22 cellular contexts compared by ENCODE assay signal in genomic region chr12:101939306-101939705, GRCh38.
DNase-seq lines count a peak whose midpoint lies in the region; ATAC-seq and TF ChIP-seq lines count a peak whose summit lies in the region.
"Had no signal": no experiment of that assay in that cellular context is flagged by ENCODE, and none has a peak within 500 bp of the region (broad histone marks: within the 10 kb centered on the region; RNA-seq: fewer than 3 reads in every experiment).

No MANE protein-coding gene starts in this region.

- no peak overlapping the region for H3K23ac ChIP-seq in mesenchymal stem cell (ENCODE audit: low read length in 2 of 2)

- H3K27ac ChIP-seq in SK-N-MC (peak overlapping the region; percentile 92), mesenchymal stem cell (ENCODE audit: low read length, poor library complexity, severe bottlenecking) (no peak overlapping the region)
- H3K27ac ChIP-seq: colonic mucosa, ovary, RWPE1 had no signal

- H3K36me3 ChIP-seq in SK-N-MC (ENCODE audit: insufficient read depth, low read length) (no peaks in the 10 kb centered on the region), mesenchymal stem cell (ENCODE audit: control insufficient read depth in 1 of 2, insufficient read depth in 2 of 2, low read depth in 1 of 2, low read length in 2 of 2) (no peaks in the 10 kb centered on the region)
- H3K36me3 ChIP-seq: breast epithelium, colonic mucosa, ovary, transverse colon had no signal

- H2BK120ac ChIP-seq in mesenchymal stem cell (ENCODE audit: low read depth, low read length), result no peak overlapping the region

- H3K4me3 ChIP-seq in SK-N-MC, result no peak overlapping the region
- H3K4me3 ChIP-seq in fibroblast of pulmonary artery (replicated peaks; ENCODE audit: low read depth, low read length), result no peak overlapping the region
- H3K4me3 ChIP-seq in mesenchymal stem cell (ENCODE audit: insufficient read depth in 1 of 2, low read depth in 1 of 2, low read length in 2 of 2), result no peak overlapping the region
- H3K4me3 ChIP-seq: breast epithelium, colonic mucosa, lung, ovary, transverse colon had no signal

- H2AK5ac ChIP-seq in mesenchymal stem cell (ENCODE audit: low read length, severe bottlenecking), result no peak overlapping the region

- no peak overlapping the region for H2BK15ac ChIP-seq in mesenchymal stem cell (ENCODE audit: low read depth, poor library complexity, severe bottlenecking)

- H3K9ac ChIP-seq in SK-N-MC (ENCODE audit: insufficient read length) (peak overlapping the region; percentile 54), mesenchymal stem cell (ENCODE audit: low read length) (peak overlapping the region; percentile 73)

- peak overlapping the region; percentile 75 for H3K27ac Mint-ChIP-seq in stimulated activated memory B cell treated with anti-CD40 and anti-IgM and Interleukin-4, amounts not matched to agents 10 μg/mL and 1 μg/mL and 100 μg/mL, for 72 hours
- no peak overlapping the region for H3K27ac Mint-ChIP-seq in stimulated activated naive CD8-positive, alpha-beta T cell treated with anti-CD3 and anti-CD28 coated beads, Interleukin-15, amount 100 ng/mL, for 72 hours
- H3K27ac Mint-ChIP-seq: activated CD4-positive, alpha-beta memory T cell treated with anti-CD3 and anti-CD28 coated beads for 36 hours; activated naive CD4-positive, alpha-beta T cell treated with anti-CD3 and anti-CD28 coated beads for 36 hours; activated T-helper 1 cell treated with anti-CD3 and anti-CD28 coated beads, Interleukin-12 subunit alpha, Interleukin-12 subunit beta, Interleukin-2, Interleukin-4 antibody, amounts not matched to agents 30 ng/mL and 10 ng/mL and 1 ng/mL, durations not matched to agents 14 hours and 24 hours and 36 hours; CD8-positive, alpha-beta T cell; stimulated activated naive CD8-positive, alpha-beta T cell treated with anti-CD3 and anti-CD28 coated beads, Interleukin-15, Interleukin-2, amounts not matched to agents 100 ng/mL and 50 ng/mL, for 24 hours; T-helper 17 cell had no signal

- H3K79me1 ChIP-seq in mesenchymal stem cell (replicated peaks; ENCODE audit: low read length, poor library complexity, severe bottlenecking), result no peaks in the 10 kb centered on the region

- H2AFZ ChIP-seq in mesenchymal stem cell (ENCODE audit: low read depth, low read length), result no peak overlapping the region

- H3K27me3 ChIP-seq in mesenchymal stem cell (ENCODE audit: control insufficient read depth in 1 of 2, insufficient read depth in 1 of 2, low read length in 2 of 2), result peaks cover 0 to 13% of the 10 kb centered on the region in 2 experiments
- H3K27me3 ChIP-seq: breast epithelium, colonic mucosa, ovary, transverse colon had no signal

- no peaks in the 10 kb centered on the region for H3K27me3 Mint-ChIP-seq in stimulated activated memory B cell treated with anti-CD40 and anti-IgM and Interleukin-4, amounts not matched to agents 10 μg/mL and 1 μg/mL and 100 μg/mL, for 72 hours
- peaks cover 21% of the 10 kb centered on the region for H3K27me3 Mint-ChIP-seq in stimulated activated naive CD8-positive, alpha-beta T cell treated with anti-CD3 and anti-CD28 coated beads, Interleukin-15, amount 100 ng/mL, for 72 hours
- H3K27me3 Mint-ChIP-seq: B cell had no signal

- H3K14ac ChIP-seq in mesenchymal stem cell (ENCODE audit: low read length in 2 of 2), result no peak overlapping the region

- no peak overlapping the region for H4K91ac ChIP-seq in mesenchymal stem cell (ENCODE audit: low read length)

- peak overlapping the region; percentile 7 for H4K8ac ChIP-seq in mesenchymal stem cell (ENCODE audit: low read length)

- no peak overlapping the region for H3K4ac ChIP-seq in mesenchymal stem cell (ENCODE audit: low read depth in 1 of 2, low read length in 2 of 2)

- H3K9me3 ChIP-seq in SK-N-MC (ENCODE audit: low read depth, low read length) (no peaks in the 10 kb centered on the region), mesenchymal stem cell (ENCODE audit: control insufficient read depth, low read length) (no peaks in the 10 kb centered on the region)
- H3K9me3 ChIP-seq: breast epithelium, colonic mucosa, ovary, transverse colon had no signal

- no peak overlapping the region for H2BK12ac ChIP-seq in mesenchymal stem cell (ENCODE audit: low read length in 2 of 2)

- no peak overlapping the region for H3K4me3 Mint-ChIP-seq in stimulated activated memory B cell treated with anti-CD40 and anti-IgM and Interleukin-4, amounts not matched to agents 10 μg/mL and 1 μg/mL and 100 μg/mL, for 72 hours
- H3K4me3 Mint-ChIP-seq in stimulated activated naive CD8-positive, alpha-beta T cell treated with anti-CD3 and anti-CD28 coated beads, Interleukin-15, amount 100 ng/mL, for 72 hours, result no peak overlapping the region
- H3K4me3 Mint-ChIP-seq: activated CD4-positive, alpha-beta memory T cell treated with anti-CD3 and anti-CD28 coated beads for 36 hours; activated naive CD4-positive, alpha-beta T cell treated with anti-CD3 and anti-CD28 coated beads for 36 hours; activated T-helper 1 cell treated with anti-CD3 and anti-CD28 coated beads, Interleukin-12 subunit alpha, Interleukin-12 subunit beta, Interleukin-2, Interleukin-4 antibody, amounts not matched to agents 30 ng/mL and 10 ng/mL and 1 ng/mL, durations not matched to agents 14 hours and 24 hours and 36 hours; B cell; CD8-positive, alpha-beta T cell; stimulated activated naive CD8-positive, alpha-beta T cell treated with anti-CD3 and anti-CD28 coated beads, Interleukin-15, Interleukin-2, amounts not matched to agents 100 ng/mL and 50 ng/mL, for 24 hours; T-helper 17 cell had no signal

- no peaks in the 10 kb centered on the region for H3K9me3 Mint-ChIP-seq in stimulated activated memory B cell treated with anti-CD40 and anti-IgM and Interleukin-4, amounts not matched to agents 10 μg/mL and 1 μg/mL and 100 μg/mL, for 72 hours
- no peaks in the 10 kb centered on the region for H3K9me3 Mint-ChIP-seq in stimulated activated naive CD8-positive, alpha-beta T cell treated with anti-CD3 and anti-CD28 coated beads, Interleukin-15, amount 100 ng/mL, for 72 hours
- H3K9me3 Mint-ChIP-seq: activated CD4-positive, alpha-beta memory T cell treated with anti-CD3 and anti-CD28 coated beads for 36 hours; activated naive CD4-positive, alpha-beta T cell treated with anti-CD3 and anti-CD28 coated beads for 36 hours; activated T-helper 1 cell treated with anti-CD3 and anti-CD28 coated beads, Interleukin-12 subunit alpha, Interleukin-12 subunit beta, Interleukin-2, Interleukin-4 antibody, amounts not matched to agents 30 ng/mL and 10 ng/mL and 1 ng/mL, durations not matched to agents 14 hours and 24 hours and 36 hours; CD8-positive, alpha-beta T cell; stimulated activated naive CD8-positive, alpha-beta T cell treated with anti-CD3 and anti-CD28 coated beads, Interleukin-15, Interleukin-2, amounts not matched to agents 100 ng/mL and 50 ng/mL, for 24 hours had no signal

- ATAC-seq in stimulated activated memory B cell treated with anti-CD40 and anti-IgM and Interleukin-4, amounts not matched to agents 10 μg/mL and 1 μg/mL and 100 μg/mL, for 72 hours, result no peak
- no peak for ATAC-seq in stimulated activated naive CD8-positive, alpha-beta T cell treated with anti-CD3 and anti-CD28 coated beads, Interleukin-15, amount 100 ng/mL, for 72 hours
- ATAC-seq in HG03342 (IDR thresholded peaks at IDR 0.05; ENCODE audit: unreplicated experiment), result no peak

- H3K4me1 Mint-ChIP-seq in stimulated activated memory B cell treated with anti-CD40 and anti-IgM and Interleukin-4, amounts not matched to agents 10 μg/mL and 1 μg/mL and 100 μg/mL, for 72 hours, result peaks cover 62% of the 10 kb centered on the region
- no peaks in the 10 kb centered on the region for H3K4me1 Mint-ChIP-seq in stimulated activated naive CD8-positive, alpha-beta T cell treated with anti-CD3 and anti-CD28 coated beads, Interleukin-15, amount 100 ng/mL, for 72 hours

- DNase-seq in SK-N-MC (ENCODE audit: low read depth, low spot score) (no peak), fibroblast of pulmonary artery (ENCODE audit: low read depth) (peak; percentile 31), mesenchymal stem cell (no peak), COR-L47 (lab: John Stamatoyannopoulos, UW) (no peak)
- no peak for DNase-seq in stimulated activated naive CD8-positive, alpha-beta T cell treated with anti-CD3 and anti-CD28 coated beads, Interleukin-15, amount 100 ng/mL, for 72 hours
- no peak for DNase-seq in activated CD8-positive, alpha-beta memory T cell treated with anti-CD3 and anti-CD28 coated beads, Interleukin-2, amount 50 U/mL, for 48 hours
- DNase-seq: DMS 273 treated with DMSO at 0.1 percent for 48 hours had no signal

- H2BK5ac ChIP-seq in mesenchymal stem cell (ENCODE audit: low read depth, low read length, poor library complexity, severe bottlenecking), result no peak overlapping the region

- H3K36me3 Mint-ChIP-seq in stimulated activated memory B cell treated with anti-CD40 and anti-IgM and Interleukin-4, amounts not matched to agents 10 μg/mL and 1 μg/mL and 100 μg/mL, for 72 hours, result no peaks in the 10 kb centered on the region
- H3K36me3 Mint-ChIP-seq: activated CD4-positive, alpha-beta memory T cell treated with anti-CD3 and anti-CD28 coated beads for 36 hours; CD8-positive, alpha-beta T cell had no signal

- TF ChIP-seq CTCF in fibroblast of pulmonary artery (IDR thresholded peaks at IDR 0.05; ENCODE audit: low read length, missing control alignments), result no peak

- WGBS in mesenchymal stem cell, result 75% methylated on average over 3 of the region's 3 CpGs

- H3K4me1 ChIP-seq in mesenchymal stem cell (ENCODE audit: control insufficient read depth, insufficient read depth, low read depth, low read length), result peaks cover 5% of the 10 kb centered on the region
- H3K4me1 ChIP-seq: breast epithelium, colonic mucosa had no signal

- H3K18ac ChIP-seq in mesenchymal stem cell (ENCODE audit: low read depth in 1 of 2, low read length in 2 of 2), result no peak overlapping the region

- no peak overlapping the region for H3K4me2 ChIP-seq in mesenchymal stem cell (ENCODE audit: low read length, poor library complexity, severe bottlenecking)
